Comparison of ENCODE assay signal across 13 cellular contexts in the genomic region with DNA sequence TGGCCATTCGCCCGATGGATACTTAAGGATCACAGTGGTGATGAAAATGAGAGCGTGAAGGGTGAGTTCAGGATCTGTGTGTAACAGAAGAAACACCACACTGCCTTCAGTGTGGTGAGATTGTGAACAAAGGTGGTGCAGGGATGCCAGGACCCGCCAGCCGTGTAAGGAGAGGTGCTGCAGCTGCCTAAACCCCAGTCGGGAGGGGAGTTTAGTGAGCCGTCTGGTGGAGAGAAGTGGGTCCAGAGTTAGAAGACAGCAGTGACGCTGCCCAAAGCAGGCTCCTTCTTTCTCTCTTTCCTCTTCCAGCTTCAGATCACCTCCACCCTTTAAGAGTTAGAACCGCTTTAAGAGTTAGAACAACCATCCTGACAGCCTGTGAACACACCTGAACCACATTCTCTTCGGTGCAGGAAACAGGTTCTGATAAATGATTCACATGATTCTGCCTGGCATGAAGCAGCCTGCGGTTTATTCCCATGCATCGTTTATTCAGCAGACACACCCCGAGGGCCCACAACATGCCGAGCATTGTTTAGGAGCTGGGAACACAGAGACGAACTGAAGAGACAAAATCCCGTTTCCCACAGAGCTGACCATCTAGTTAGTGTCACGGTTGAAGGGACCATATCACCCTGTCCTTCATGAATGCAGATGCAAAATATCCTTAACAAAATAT.
DNase-seq lines count a peak whose midpoint lies in the region; ATAC-seq and TF ChIP-seq lines count a peak whose summit lies in the region.
"Had no signal": no experiment of that assay in that cellular context is flagged by ENCODE, and none has a peak within 500 bp of the region (broad histone marks: within the 10 kb centered on the region; RNA-seq: fewer than 3 reads in every experiment).

No MANE protein-coding gene starts in this region.

- H3K9me3 Mint-ChIP-seq in progenitor cell of endocrine pancreas (ENCODE audit: low read depth) (no peaks in the 10 kb centered on the region), immature natural killer cell (no peaks in the 10 kb centered on the region)
- H3K9me3 Mint-ChIP-seq: activated B cell treated with CpG ODN at 0.5 μM for 24 hours; CD8-positive, alpha-beta T cell had no signal

- peak overlapping the region; percentile 15 for H3K27ac Mint-ChIP-seq in progenitor cell of endocrine pancreas
- peak overlapping the region in 1 of 6 donors; percentile 40 for H3K27ac Mint-ChIP-seq in immature natural killer cell
- H3K27ac Mint-ChIP-seq: activated B cell treated with CpG ODN at 0.5 μM for 24 hours; CD8-positive, alpha-beta T cell had no signal

- H3K4me3 ChIP-seq in epithelial cell of proximal tubule (ENCODE audit: low read depth, low read length): no peak overlapping the region

- ATAC-seq in GM19351 (IDR thresholded peaks at IDR 0.05; ENCODE audit: unreplicated experiment): no peak
- ATAC-seq: CD8-positive, alpha-beta T cell had no signal

- TF ChIP-seq CTCF in epithelial cell of proximal tubule (conservative IDR thresholded peaks at IDR 0.05; ENCODE audit: low read depth, low read length): no peak
- no peak for TF ChIP-seq CTCF in progenitor cell of endocrine pancreas (IDR thresholded peaks at IDR 0.05; ENCODE audit: unreplicated experiment)

- H3K4me3 Mint-ChIP-seq in progenitor cell of endocrine pancreas (ENCODE audit: low read depth) (no peak overlapping the region), immature natural killer cell (no peak overlapping the region)
- H3K4me3 Mint-ChIP-seq: activated B cell treated with CpG ODN at 0.5 μM for 24 hours; CD8-positive, alpha-beta T cell had no signal

- H3K27me3 Mint-ChIP-seq in progenitor cell of endocrine pancreas (peaks cover 7% of the 10 kb centered on the region), immature natural killer cell (ENCODE audit: low read depth in 3 of 3) (peaks cover 4 to 20% (median 8%) of the 10 kb centered on the region in 3 donors)
- H3K27me3 Mint-ChIP-seq: activated B cell treated with CpG ODN at 0.5 μM for 24 hours had no signal

- H3K4me1 Mint-ChIP-seq in progenitor cell of endocrine pancreas (ENCODE audit: low read depth): peaks cover 15% of the 10 kb centered on the region
- peaks cover 20 to 22% of the 10 kb centered on the region in 2 donors for H3K4me1 Mint-ChIP-seq in immature natural killer cell

- H3K36me3 Mint-ChIP-seq in progenitor cell of endocrine pancreas (ENCODE audit: insufficient read depth) (no peaks in the 10 kb centered on the region), immature natural killer cell (peaks cover 0 to 5% (median 4%) of the 10 kb centered on the region in 3 donors)
- H3K36me3 Mint-ChIP-seq: CD8-positive, alpha-beta T cell had no signal

- DNase-seq in EH (ENCODE audit: low read depth): peak; percentile 80
- peak; percentile 82 for DNase-seq in RPMI7951 (ENCODE audit: low read depth)
- peak; percentile 79 for DNase-seq in epithelial cell of proximal tubule (ENCODE audit: low read depth)
- DNase-seq in progenitor cell of endocrine pancreas (ENCODE audit: low spot score, unreplicated experiment): no peak
- no peak for DNase-seq in activated CD8-positive, alpha-beta memory T cell treated with anti-CD3 and anti-CD28 coated beads, Interleukin-2, amount 50 U/mL, for 4 hours
- DNase-seq in immature natural killer cell: no peak
- DNase-seq in T-helper 2 cell: no peak
- DNase-seq: activated B cell treated with CpG ODN at 0.5 μM for 24 hours; activated T-cell treated with anti-CD3 and anti-CD28 coated beads for 4 hours; CD8-positive, alpha-beta T cell; hypothalamus; stimulated activated CD4-positive, alpha-beta T cell treated with anti-CD3 and anti-CD28 coated beads, Interleukin-4, amount 100 ng/mL, for 4 hours had no signal

Comparison
In these comparisons a context has a peak if more than half of its experiments do, and no peak if none do; other contexts are left out.
1. DNase-seq: peak in EH (single experiment), RPMI7951 (single experiment) and epithelial cell of proximal tubule (single experiment); none in progenitor cell of endocrine pancreas (single experiment), activated CD8-positive, alpha-beta memory T cell treated with anti-CD3 and anti-CD28 coated beads, Interleukin-2, amount 50 U/mL, for 4 hours (single experiment), immature natural killer cell (0 of 3) and T-helper 2 cell (0 of 5).